12 cellular contexts compared by ENCODE assay signal in genomic region chr9:113588242-113588810, GRCh38.
DNase-seq lines count a peak whose midpoint lies in the region; ATAC-seq and TF ChIP-seq lines count a peak whose summit lies in the region.
"Had no signal": no experiment of that assay in that cellular context is flagged by ENCODE, and none has a peak within 500 bp of the region (broad histone marks: within the 10 kb centered on the region; RNA-seq: fewer than 3 reads in every experiment).

No MANE protein-coding gene starts in this region.

- TF ChIP-seq POLR2A in tibial nerve (IDR thresholded peaks at IDR 0.05): no peak

- intact Hi-C loops in activated CD4-positive, alpha-beta T cell treated with anti-CD3 and anti-CD28 coated beads, Interleukin-2, amount 10 ng/mL, durations not matched to agents 24 days and 14 days (cut with micrococcal nuclease): no loop called here

- H3K9me3 Mint-ChIP-seq in activated CD4-positive, alpha-beta T cell treated with anti-CD3 and anti-CD28 coated beads, Interleukin-2, amount 10 ng/mL, durations not matched to agents 24 days and 14 days: no peaks in the 10 kb centered on the region
- H3K9me3 Mint-ChIP-seq in brain: no peaks in the 10 kb centered on the region
- H3K9me3 Mint-ChIP-seq in stimulated activated naive CD8-positive, alpha-beta T cell treated with anti-CD3 and anti-CD28 coated beads, Interleukin-15, amount 100 ng/mL, for 72 hours: no peaks in the 10 kb centered on the region

- H3K4me1 Mint-ChIP-seq in activated CD4-positive, alpha-beta T cell treated with anti-CD3 and anti-CD28 coated beads, Interleukin-2, amount 10 ng/mL, durations not matched to agents 24 days and 14 days: peaks cover 63% of the 10 kb centered on the region
- H3K4me1 Mint-ChIP-seq in brain: peaks cover 29% of the 10 kb centered on the region
- peaks cover 81% of the 10 kb centered on the region for H3K4me1 Mint-ChIP-seq in stimulated activated naive CD8-positive, alpha-beta T cell treated with anti-CD3 and anti-CD28 coated beads, Interleukin-15, amount 100 ng/mL, for 72 hours

- DNase-seq in activated CD4-positive, alpha-beta T cell treated with anti-CD3 and anti-CD28 coated beads, Interleukin-2, amount 10 ng/mL, durations not matched to agents 24 days and 14 days: no peak
- DNase-seq in activated CD4-positive, alpha-beta T cell treated with anti-CD3 and anti-CD28 coated beads for 4 hours: no peak
- DNase-seq in lung microvascular endothelial cell (ENCODE audit: low read depth in 2 of 2): peak; percentile 58 to 80
- no peak for DNase-seq in stimulated activated naive CD8-positive, alpha-beta T cell treated with anti-CD3 and anti-CD28 coated beads, Interleukin-15, amount 100 ng/mL, for 72 hours
- DNase-seq in tibial nerve (ENCODE audit: low spot score in 2 of 2): no peak
- DNase-seq in BE2C: no peak
- DNase-seq: 8988T, NCI-H1694, PC-3 had no signal

- peaks cover 50% of the 10 kb centered on the region for H3K36me3 Mint-ChIP-seq in activated CD4-positive, alpha-beta T cell treated with anti-CD3 and anti-CD28 coated beads, Interleukin-2, amount 10 ng/mL, durations not matched to agents 24 days and 14 days (ENCODE audit: low read depth)
- H3K36me3 Mint-ChIP-seq in brain: peaks cover 24% of the 10 kb centered on the region

- H3K36me3 ChIP-seq in tibial nerve: peaks cover 0 to 7% (median 0%) of the 10 kb centered on the region in 3 donors
- H3K36me3 ChIP-seq in BE2C: no peaks in the 10 kb centered on the region; the same call in 1 of the 2 replicates
- H3K36me3 ChIP-seq: uterus had no signal

- no peak for ATAC-seq in stimulated activated naive CD8-positive, alpha-beta T cell treated with anti-CD3 and anti-CD28 coated beads, Interleukin-15, amount 100 ng/mL, for 72 hours
- ATAC-seq in GM21381 (IDR thresholded peaks at IDR 0.05; ENCODE audit: unreplicated experiment): no peak
- ATAC-seq: PC-3 had no signal

- no peak overlapping the region for H3K27ac ChIP-seq in tibial nerve

- WGBS in tibial nerve, 2 donors: 68 to 81% methylated on average over 13 of the region's 13 CpGs

- H3K4me3 Mint-ChIP-seq in activated CD4-positive, alpha-beta T cell treated with anti-CD3 and anti-CD28 coated beads, Interleukin-2, amount 10 ng/mL, durations not matched to agents 24 days and 14 days: peak overlapping the region; percentile 31
- H3K4me3 Mint-ChIP-seq in brain: no peak overlapping the region
- H3K4me3 Mint-ChIP-seq in stimulated activated naive CD8-positive, alpha-beta T cell treated with anti-CD3 and anti-CD28 coated beads, Interleukin-15, amount 100 ng/mL, for 72 hours: no peak overlapping the region

- H3K27ac Mint-ChIP-seq in activated CD4-positive, alpha-beta T cell treated with anti-CD3 and anti-CD28 coated beads, Interleukin-2, amount 10 ng/mL, durations not matched to agents 24 days and 14 days: no peak overlapping the region
- H3K27ac Mint-ChIP-seq in brain: peak overlapping the region in 3 of 5 experiments; percentile 43 to 91 (median 84)
- H3K27ac Mint-ChIP-seq in stimulated activated naive CD8-positive, alpha-beta T cell treated with anti-CD3 and anti-CD28 coated beads, Interleukin-15, amount 100 ng/mL, for 72 hours: peak overlapping the region; percentile 19 to 49

- H3K27me3 ChIP-seq in tibial nerve: no peaks in the 10 kb centered on the region
- no peaks in the 10 kb centered on the region for H3K27me3 ChIP-seq in BE2C
- H3K27me3 ChIP-seq: uterus had no signal

- TF ChIP-seq CTCF in brain (conservative IDR thresholded peaks at IDR 0.05) (no peak), tibial nerve (IDR thresholded peaks at IDR 0.05) (no peak), BE2C (IDR thresholded peaks at IDR 0.05; ENCODE audit: low read depth, low read length) (no peak)

- H3K9me3 ChIP-seq in tibial nerve: no peaks in the 10 kb centered on the region
- no peaks in the 10 kb centered on the region for H3K9me3 ChIP-seq in BE2C
- H3K9me3 ChIP-seq: uterus had no signal

- no peaks in the 10 kb centered on the region for H3K27me3 Mint-ChIP-seq in activated CD4-positive, alpha-beta T cell treated with anti-CD3 and anti-CD28 coated beads, Interleukin-2, amount 10 ng/mL, durations not matched to agents 24 days and 14 days
- H3K27me3 Mint-ChIP-seq in brain: peaks cover 2% of the 10 kb centered on the region
- H3K27me3 Mint-ChIP-seq in stimulated activated naive CD8-positive, alpha-beta T cell treated with anti-CD3 and anti-CD28 coated beads, Interleukin-15, amount 100 ng/mL, for 72 hours: no peaks in the 10 kb centered on the region

- peaks cover 0 to 25% (median under 1%) of the 10 kb centered on the region in 4 donors for H3K4me1 ChIP-seq in tibial nerve
- H3K4me1 ChIP-seq in BE2C: peaks cover 6% of the 10 kb centered on the region

- TF ChIP-seq EP300 in tibial nerve (IDR thresholded peaks at IDR 0.05): no peak

- H3K4me3 ChIP-seq in tibial nerve (no peak overlapping the region), BE2C (ENCODE audit: low read depth, low read length) (no peak overlapping the region)
- H3K4me3 ChIP-seq: uterus had no signal

Comparison
In these comparisons a context has a peak if more than half of its experiments do, and no peak if none do; other contexts are left out.
1. DNase-seq: peak in lung microvascular endothelial cell (2 of 2); none in activated CD4-positive, alpha-beta T cell treated with anti-CD3 and anti-CD28 coated beads, Interleukin-2, amount 10 ng/mL, durations not matched to agents 24 days and 14 days (single experiment), activated CD4-positive, alpha-beta T cell treated with anti-CD3 and anti-CD28 coated beads for 4 hours (0 of 2), stimulated activated naive CD8-positive, alpha-beta T cell treated with anti-CD3 and anti-CD28 coated beads, Interleukin-15, amount 100 ng/mL, for 72 hours (0 of 2), tibial nerve (0 of 2) and BE2C (single experiment).